8 cellular contexts compared by ENCODE assay signal in the genomic region with DNA sequence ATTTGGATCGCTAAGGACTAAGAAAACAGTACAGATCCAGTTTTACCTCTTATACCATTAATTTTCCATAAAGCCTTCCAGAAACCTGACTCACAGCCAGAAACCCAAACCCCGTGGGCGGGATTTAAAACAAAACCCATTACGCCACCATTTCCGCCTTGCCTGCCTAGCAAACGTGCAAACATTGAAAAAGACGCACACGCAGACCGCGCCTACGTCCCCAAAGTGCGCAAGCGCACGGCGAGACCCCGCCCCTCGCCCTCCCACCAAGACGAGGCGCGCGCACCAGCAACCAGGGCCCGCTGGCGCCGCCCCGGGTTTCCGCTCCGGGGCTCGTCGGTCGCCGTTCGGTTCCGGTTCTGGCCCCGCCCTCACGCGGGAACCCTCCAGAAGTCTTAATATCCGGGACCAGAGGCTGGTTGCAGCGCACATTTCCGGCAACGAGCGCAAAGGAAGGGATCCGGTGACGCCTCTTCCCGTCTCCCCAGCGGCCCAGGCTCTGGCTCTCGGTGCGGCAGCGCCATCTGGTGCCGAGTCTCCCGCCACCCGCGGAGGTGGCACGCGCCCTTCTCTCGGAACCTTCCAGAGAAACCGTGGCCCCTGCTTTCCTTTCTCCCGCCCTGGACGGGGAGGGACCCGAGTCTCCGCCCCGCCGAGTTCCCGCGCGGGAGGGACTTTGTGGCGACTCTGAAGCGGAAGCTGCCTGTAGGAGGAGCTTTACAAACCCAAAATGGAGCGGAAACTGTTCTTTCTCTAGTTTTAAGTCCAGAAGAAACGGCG.
DNase-seq lines count a peak whose midpoint lies in the region; ATAC-seq and TF ChIP-seq lines count a peak whose summit lies in the region.

No MANE protein-coding gene starts in this region.

- H3K9me3 Mint-ChIP-seq in activated T-cell treated with anti-CD3 and anti-CD28 coated beads, Interleukin-2, amount 50 U/mL, for 4 hours: no peaks in the 10 kb centered on the region

- peak overlapping the region; percentile 95 for H3K9ac ChIP-seq in PC-3 (ENCODE audit: low read length)
- peak overlapping the region; percentile 98 for H3K9ac ChIP-seq in mucosa of stomach (ENCODE audit: low read length)

- peak; percentile 92 for TF ChIP-seq RAD21 in Ishikawa (IDR thresholded peaks at IDR 0.05; ENCODE audit: low read depth)

- CTCF ChIA-PET in PC-3 (lab: Charles Lee): interaction anchor here (0.6 to 1.0 kb wide), 6 partner anchors 187 to 1110 kb away, joined by 3 to 4 read pairs (median 3); no protein-coding TSS in a partner anchor

- H3K4me1 Mint-ChIP-seq in activated T-cell treated with anti-CD3 and anti-CD28 coated beads, Interleukin-2, amount 50 U/mL, for 4 hours (ENCODE audit: low read depth): peaks cover 49% of the 10 kb centered on the region

- peak; percentile 84 for TF ChIP-seq CTCF in PC-3 (conservative IDR thresholded peaks at IDR 0.05; ENCODE audit: low read depth, low read length)

- ATAC-seq in GM21576 (IDR thresholded peaks at IDR 0.05; ENCODE audit: unreplicated experiment) (peak; percentile 82), PC-3 (peak; percentile 85)
- peak; percentile 89 to 91 for ATAC-seq in activated T-cell treated with anti-CD3 and anti-CD28 coated beads, Interleukin-2, amount 50 U/mL, for 4 hours

- no peaks in the 10 kb centered on the region for H3K9me2 ChIP-seq in PC-3 (replicated peaks; ENCODE audit: low read length)

- H3K4me3 ChIP-seq in PC-3 (ENCODE audit: low read length): peak overlapping the region; percentile 71
- H3K4me3 ChIP-seq in esophagus (ENCODE audit: low read depth in 1 of 2, low read length in 2 of 2): peak overlapping the region; percentile 33 to 71
- peak overlapping the region; percentile 75 for H3K4me3 ChIP-seq in mucosa of stomach (ENCODE audit: low read length)

- DNase-seq in DMS53 (lab: John Stamatoyannopoulos, UW) (peak; percentile 100), PC-3 (peak; percentile 97)
- DNase-seq in activated T-cell treated with anti-CD3 and anti-CD28 coated beads, Interleukin-2, amount 50 U/mL, for 4 hours: peak; percentile 98
- peak; percentile 97 for DNase-seq in stimulated activated CD8-positive, alpha-beta memory T cell treated with anti-CD3 and anti-CD28 coated beads, Interleukin-7, amount 100 ng/mL, for 1 hour (ENCODE audit: low read depth in 2 of 2)

- peak overlapping the region; percentile 97 for H3K27ac ChIP-seq in PC-3 (ENCODE audit: low read length)
- peak overlapping the region; percentile 95 to 98 for H3K27ac ChIP-seq in esophagus (ENCODE audit: low read depth in 2 of 2, low read length in 1 of 2)

- H3F3A ChIP-seq in PC-3 (ENCODE audit: low read length, unreplicated experiment): peaks cover 8% of the 10 kb centered on the region

- H3K27me3 ChIP-seq in PC-3 (ENCODE audit: low read length) (no peaks in the 10 kb centered on the region), esophagus (ENCODE audit: control insufficient read depth in 1 of 2, insufficient read depth in 2 of 2, low read length in 2 of 2) (no peaks in the 10 kb centered on the region), mucosa of stomach (ENCODE audit: control insufficient read depth, insufficient read depth, low read length) (no peaks in the 10 kb centered on the region)

- H4K20me1 ChIP-seq in PC-3 (ENCODE audit: low read length): no peaks in the 10 kb centered on the region

- no TSS peak for BruUV-seq in PC-3 (replicated peaks; lab: Mats Ljungman, UMichigan)

- no peaks in the 10 kb centered on the region for H3K36me3 ChIP-seq in PC-3 (ENCODE audit: low read depth, low read length)
- no peaks in the 10 kb centered on the region for H3K36me3 ChIP-seq in esophagus (ENCODE audit: control insufficient read depth in 2 of 2, insufficient read depth in 2 of 2, low read length in 1 of 2)
- H3K36me3 ChIP-seq in mucosa of stomach (ENCODE audit: control insufficient read depth, insufficient read depth, low read length): no peaks in the 10 kb centered on the region

- no peak; the same call in 1 of the 2 replicates for TF ChIP-seq EP300 in Ishikawa (IDR thresholded peaks at IDR 0.05; ENCODE audit: borderline replicate concordance)

- H3K9me3 ChIP-seq in PC-3 (ENCODE audit: low read length): no peaks in the 10 kb centered on the region
- no peaks in the 10 kb centered on the region for H3K9me3 ChIP-seq in esophagus (ENCODE audit: control insufficient read depth in 2 of 2, insufficient read depth in 1 of 2, low read depth in 1 of 2, low read length in 1 of 2)
- no peaks in the 10 kb centered on the region for H3K9me3 ChIP-seq in mucosa of stomach (ENCODE audit: control insufficient read depth, low read length)

- H3K79me2 ChIP-seq in PC-3 (ENCODE audit: low read length): no peaks in the 10 kb centered on the region

- peak overlapping the region; percentile 87 for H3K4me3 Mint-ChIP-seq in activated T-cell treated with anti-CD3 and anti-CD28 coated beads, Interleukin-2, amount 50 U/mL, for 4 hours

- peak overlapping the region; percentile 89 for H2AFZ ChIP-seq in PC-3 (ENCODE audit: low read length)

- 0% methylated on average over 66 to 70 of the region's 70 CpGs for WGBS in esophagus, 2 donors

- POLR2A ChIA-PET in PC-3 (lab: Charles Lee; ENCODE audit: unreplicated experiment): interaction anchor here (0.5 to 0.7 kb wide), 9 partner anchors 48 to 1620 kb away, joined by 3 to 6 read pairs (median 4); a partner anchor contains a TSS

- no peaks in the 10 kb centered on the region for H3K36me3 Mint-ChIP-seq in activated T-cell treated with anti-CD3 and anti-CD28 coated beads, Interleukin-2, amount 50 U/mL, for 4 hours (ENCODE audit: insufficient read depth)

- no peaks in the 10 kb centered on the region for H3K27me3 Mint-ChIP-seq in activated T-cell treated with anti-CD3 and anti-CD28 coated beads, Interleukin-2, amount 50 U/mL, for 4 hours (ENCODE audit: low read depth)

- H3K4me1 ChIP-seq in PC-3 (ENCODE audit: insufficient read depth, low read length): peaks cover 40% of the 10 kb centered on the region
- H3K4me1 ChIP-seq in esophagus (ENCODE audit: control insufficient read depth in 2 of 2, insufficient read depth in 2 of 2, low read length in 1 of 2): no peaks in the 10 kb centered on the region
- H3K4me1 ChIP-seq in mucosa of stomach (ENCODE audit: control insufficient read depth, insufficient read depth, low read length): peaks cover 25% of the 10 kb centered on the region

- H3K4me2 ChIP-seq in PC-3 (ENCODE audit: low read length): peak overlapping the region; percentile 92

- intact Hi-C loops in PC-3 (cut with micrococcal nuclease): loop anchor here (1.0 to 10.0 kb wide), 9 partner anchors 55 to 956 kb away; a partner anchor contains a TSS

TF ChIP-seq in Ishikawa, 13 proteins besides CTCF, POLR2A, EP300 and RAD21:
- peak; percentile 53 for TF ChIP-seq NFIC (IDR thresholded peaks at IDR 0.05)
- TF ChIP-seq, protein P1, sequence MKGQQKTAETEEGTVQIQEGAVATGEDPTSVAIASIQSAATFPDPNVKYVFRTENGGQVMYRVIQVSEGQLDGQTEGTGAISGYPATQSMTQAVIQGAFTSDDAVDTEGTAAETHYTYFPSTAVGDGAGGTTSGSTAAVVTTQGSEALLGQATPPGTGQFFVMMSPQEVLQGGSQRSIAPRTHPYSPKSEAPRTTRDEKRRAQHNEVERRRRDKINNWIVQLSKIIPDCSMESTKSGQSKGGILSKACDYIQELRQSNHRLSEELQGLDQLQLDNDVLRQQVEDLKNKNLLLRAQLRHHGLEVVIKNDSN (IDR thresholded peaks at IDR 0.05): peak; percentile 31; the same call in 1 of the 2 replicates
- peak; percentile 54; the same call in 1 of the 2 replicates for TF ChIP-seq TCF12 (IDR thresholded peaks at IDR 0.05; ENCODE audit: low read depth)
- no peak; the same call in 1 of the 2 replicates for TF ChIP-seq CREB1 (IDR thresholded peaks at IDR 0.05; ENCODE audit: low read depth)
- TF ChIP-seq TAF1 (IDR thresholded peaks at IDR 0.05; ENCODE audit: low read depth): peak; percentile 80; the same call in 1 of the 2 replicates
- TF ChIP-seq, protein P2, sequence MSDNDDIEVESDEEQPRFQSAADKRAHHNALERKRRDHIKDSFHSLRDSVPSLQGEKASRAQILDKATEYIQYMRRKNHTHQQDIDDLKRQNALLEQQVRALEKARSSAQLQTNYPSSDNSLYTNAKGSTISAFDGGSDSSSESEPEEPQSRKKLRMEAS (IDR thresholded peaks at IDR 0.05): peak; percentile 99
- peak; percentile 57 for TF ChIP-seq FOXM1 (IDR thresholded peaks at IDR 0.05; ENCODE audit: borderline replicate concordance, low read depth)
- TF ChIP-seq EGR1 (IDR thresholded peaks at IDR 0.05): peak; percentile 69
- TF ChIP-seq YY1 (IDR thresholded peaks at IDR 0.05; ENCODE audit: low read depth): peak; percentile 5
- no peak; the same call in 1 of the 2 replicates for TF ChIP-seq TEAD4 (IDR thresholded peaks at IDR 0.05)
- peak; percentile 55; the same call in 1 of the 2 replicates for TF ChIP-seq CEBPB (IDR thresholded peaks at IDR 0.05)
- TF ChIP-seq, protein P3, sequence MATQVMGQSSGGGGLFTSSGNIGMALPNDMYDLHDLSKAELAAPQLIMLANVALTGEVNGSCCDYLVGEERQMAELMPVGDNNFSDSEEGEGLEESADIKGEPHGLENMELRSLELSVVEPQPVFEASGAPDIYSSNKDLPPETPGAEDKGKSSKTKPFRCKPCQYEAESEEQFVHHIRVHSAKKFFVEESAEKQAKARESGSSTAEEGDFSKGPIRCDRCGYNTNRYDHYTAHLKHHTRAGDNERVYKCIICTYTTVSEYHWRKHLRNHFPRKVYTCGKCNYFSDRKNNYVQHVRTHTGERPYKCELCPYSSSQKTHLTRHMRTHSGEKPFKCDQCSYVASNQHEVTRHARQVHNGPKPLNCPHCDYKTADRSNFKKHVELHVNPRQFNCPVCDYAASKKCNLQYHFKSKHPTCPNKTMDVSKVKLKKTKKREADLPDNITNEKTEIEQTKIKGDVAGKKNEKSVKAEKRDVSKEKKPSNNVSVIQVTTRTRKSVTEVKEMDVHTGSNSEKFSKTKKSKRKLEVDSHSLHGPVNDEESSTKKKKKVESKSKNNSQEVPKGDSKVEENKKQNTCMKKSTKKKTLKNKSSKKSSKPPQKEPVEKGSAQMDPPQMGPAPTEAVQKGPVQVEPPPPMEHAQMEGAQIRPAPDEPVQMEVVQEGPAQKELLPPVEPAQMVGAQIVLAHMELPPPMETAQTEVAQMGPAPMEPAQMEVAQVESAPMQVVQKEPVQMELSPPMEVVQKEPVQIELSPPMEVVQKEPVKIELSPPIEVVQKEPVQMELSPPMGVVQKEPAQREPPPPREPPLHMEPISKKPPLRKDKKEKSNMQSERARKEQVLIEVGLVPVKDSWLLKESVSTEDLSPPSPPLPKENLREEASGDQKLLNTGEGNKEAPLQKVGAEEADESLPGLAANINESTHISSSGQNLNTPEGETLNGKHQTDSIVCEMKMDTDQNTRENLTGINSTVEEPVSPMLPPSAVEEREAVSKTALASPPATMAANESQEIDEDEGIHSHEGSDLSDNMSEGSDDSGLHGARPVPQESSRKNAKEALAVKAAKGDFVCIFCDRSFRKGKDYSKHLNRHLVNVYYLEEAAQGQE (IDR thresholded peaks at IDR 0.05; ENCODE audit: low read depth): no peak

Comparison
In these comparisons a context has a peak if more than half of its experiments do, and no peak if none do; other contexts are left out.
1. Peak in every context shown above with its lines: DNase-seq, ATAC-seq, H3K4me3 ChIP-seq and H3K27ac ChIP-seq.